8 cellular contexts compared by ENCODE assay signal in genomic region chr9:137550958-137551655, GRCh38.
DNase-seq lines count a peak whose midpoint lies in the region; ATAC-seq and TF ChIP-seq lines count a peak whose summit lies in the region.

No MANE protein-coding gene starts in this region.

- peak overlapping the region; percentile 80 for H3K4me3 Mint-ChIP-seq in stimulated activated memory B cell treated with anti-CD40 and anti-IgM and Interleukin-4, amounts not matched to agents 10 μg/mL and 1 μg/mL and 100 μg/mL, for 72 hours

- peaks cover 37% of the 10 kb centered on the region for H3K4me1 Mint-ChIP-seq in stimulated activated memory B cell treated with anti-CD40 and anti-IgM and Interleukin-4, amounts not matched to agents 10 μg/mL and 1 μg/mL and 100 μg/mL, for 72 hours

- peak overlapping the region; percentile 84 for H3K27ac Mint-ChIP-seq in stimulated activated memory B cell treated with anti-CD40 and anti-IgM and Interleukin-4, amounts not matched to agents 10 μg/mL and 1 μg/mL and 100 μg/mL, for 72 hours

- peak overlapping the region; percentile 65 for H3K4me3 ChIP-seq in astrocyte of the cerebellum (ENCODE audit: low read depth, low read length)

- peaks cover 2% of the 10 kb centered on the region for H3K9me3 Mint-ChIP-seq in stimulated activated memory B cell treated with anti-CD40 and anti-IgM and Interleukin-4, amounts not matched to agents 10 μg/mL and 1 μg/mL and 100 μg/mL, for 72 hours

- peaks cover 12% of the 10 kb centered on the region for H3K36me3 Mint-ChIP-seq in stimulated activated memory B cell treated with anti-CD40 and anti-IgM and Interleukin-4, amounts not matched to agents 10 μg/mL and 1 μg/mL and 100 μg/mL, for 72 hours

- in situ Hi-C loops in astrocyte of the cerebellum (cut with HindIII; ENCODE audit: low sequenced_read_pairs): no loop called here

- DNase-seq in DMS53 (lab: John Stamatoyannopoulos, UW) (peak; percentile 94), NCI-H82 treated with DMSO at 0.1 percent for 48 hours (lab: John Stamatoyannopoulos, UW; ENCODE audit: unreplicated experiment) (peak; percentile 73), astrocyte of the cerebellum (ENCODE audit: low read depth) (peak; percentile 13), inferior parietal cortex (ENCODE audit: extremely low spot score) (peak; percentile 57), kidney tubule cell (ENCODE audit: low spot score) (no peak)

- peak; percentile 40 for ATAC-seq in GM19463 (IDR thresholded peaks at IDR 0.05; ENCODE audit: unreplicated experiment)
- ATAC-seq in HG03521 (IDR thresholded peaks at IDR 0.05; ENCODE audit: unreplicated experiment): peak; percentile 40
- ATAC-seq in stimulated activated memory B cell treated with anti-CD40 and anti-IgM and Interleukin-4, amounts not matched to agents 10 μg/mL and 1 μg/mL and 100 μg/mL, for 72 hours: peak; percentile 80

- peak; percentile 46 for TF ChIP-seq CTCF in astrocyte of the cerebellum (IDR thresholded peaks at IDR 0.05; ENCODE audit: low read depth, low read length, missing control alignments)

- no peaks in the 10 kb centered on the region for H3K27me3 Mint-ChIP-seq in stimulated activated memory B cell treated with anti-CD40 and anti-IgM and Interleukin-4, amounts not matched to agents 10 μg/mL and 1 μg/mL and 100 μg/mL, for 72 hours
